15 cellular contexts compared by ENCODE assay signal in the genomic region with DNA sequence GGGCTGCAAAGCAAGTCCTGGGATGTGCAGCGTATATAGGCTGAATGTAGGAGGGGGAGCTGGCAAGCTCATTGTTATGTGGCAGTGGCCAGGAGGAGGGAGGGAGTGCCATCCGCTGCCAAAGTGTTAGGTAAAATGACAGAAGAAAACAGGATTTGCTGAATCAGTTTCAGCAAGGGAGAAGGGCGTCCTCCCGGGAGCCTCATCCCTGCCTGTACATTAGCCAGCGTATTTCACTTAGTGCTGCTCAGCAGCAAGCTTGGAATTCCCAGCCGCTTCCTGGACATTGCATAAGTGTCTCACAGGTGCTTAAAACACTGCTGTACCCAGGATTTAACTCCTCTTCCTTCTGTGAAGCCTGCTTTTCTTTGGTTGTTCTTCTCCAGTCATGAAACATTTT. TPM values are rescaled to one million over a fixed set of nuclear protein-coding genes. Genes with fewer than 3 reads are reported as not detected.
DNase-seq lines count a peak whose midpoint lies in the region; ATAC-seq and TF ChIP-seq lines count a peak whose summit lies in the region.
"Had no signal": no experiment of that assay in that cellular context is flagged by ENCODE, and none has a peak within 500 bp of the region (broad histone marks: within the 10 kb centered on the region; RNA-seq: fewer than 3 reads in every experiment).

No MANE protein-coding gene starts in this region.

- H3K4me3 ChIP-seq in right cardiac atrium (ENCODE audit: low read length) = no peak overlapping the region
- peak overlapping the region in 1 of 4 donors; percentile 23 for H3K4me3 ChIP-seq in adrenal gland
- H3K4me3 ChIP-seq in spleen = no peak overlapping the region
- H3K4me3 ChIP-seq: colonic mucosa, vagina had no signal

- no peak for DNase-seq in right cardiac atrium
- no peak for DNase-seq in left cardiac atrium
- DNase-seq in adrenal gland = peak in 4 of 7 donors; percentile 13 to 48 (median 20)
- DNase-seq in memory B cell (ENCODE audit: low spot score in 2 of 2) = no peak
- DNase-seq in spleen = no peak
- no peak for DNase-seq in activated CD8-positive, alpha-beta memory T cell treated with anti-CD3 and anti-CD28 coated beads, Interleukin-2, amount 10 ng/mL, durations not matched to agents 7 days and 5 days
- no peak for DNase-seq in activated CD4-positive, alpha-beta T cell treated with anti-CD3 and anti-CD28 coated beads, Interleukin-2, amount 10 ng/mL, durations not matched to agents 7 days and 5 days
- DNase-seq: activated CD8-positive, alpha-beta memory T cell treated with anti-CD3 and anti-CD28 coated beads for 24 hours; activated naive CD4-positive, alpha-beta T cell treated with anti-CD3 and anti-CD28 coated beads for 36 hours; colonic mucosa; NCI-H1092 treated with DMSO at 0.1 percent for 48 hours; NCI-H524 treated with DMSO at 0.1 percent for 48 hours had no signal

- TF ChIP-seq POLR2A in adrenal gland (IDR thresholded peaks at IDR 0.05) (no peak), spleen (IDR thresholded peaks at IDR 0.05) (no peak)

- CTCF ChIA-PET in activated CD8-positive, alpha-beta memory T cell treated with anti-CD3 and anti-CD28 coated beads, Interleukin-2, amount 10 ng/mL, durations not matched to agents 7 days and 5 days (lab: Charles Lee) = interaction anchor here (1.6 kb wide), 1 partner anchor 107 kb away, joined by 4 read pairs; no protein-coding TSS in a partner anchor
- CTCF ChIA-PET in activated CD4-positive, alpha-beta T cell treated with anti-CD3 and anti-CD28 coated beads, Interleukin-2, amount 10 ng/mL, durations not matched to agents 7 days and 5 days (lab: Charles Lee) = interaction anchor here (1.2 kb wide), 1 partner anchor 10 kb away, joined by 3 read pairs; no protein-coding TSS in a partner anchor

- H3K27ac ChIP-seq in right cardiac atrium (ENCODE audit: low read length) (peak overlapping the region; percentile 39), adrenal gland (peak overlapping the region in 4 of 5 donors; percentile 75 to 96 (median 88)), spleen (no peak overlapping the region)
- H3K27ac ChIP-seq: colonic mucosa, vagina had no signal

- H3K27ac Mint-ChIP-seq in memory B cell = peak overlapping the region; percentile 30
- H3K27ac Mint-ChIP-seq in activated CD8-positive, alpha-beta memory T cell treated with anti-CD3 and anti-CD28 coated beads, Interleukin-2, amount 10 ng/mL, durations not matched to agents 7 days and 5 days = no peak overlapping the region
- H3K27ac Mint-ChIP-seq in activated CD4-positive, alpha-beta T cell treated with anti-CD3 and anti-CD28 coated beads, Interleukin-2, amount 10 ng/mL, durations not matched to agents 7 days and 5 days = no peak overlapping the region
- H3K27ac Mint-ChIP-seq: activated naive CD4-positive, alpha-beta T cell treated with anti-CD3 and anti-CD28 coated beads for 36 hours; B cell had no signal

- H3K36me3 ChIP-seq in adrenal gland (replicated peaks in 1 of 2) (no peaks in the 10 kb centered on the region), spleen (peaks cover 0 to 39% (median 0%) of the 10 kb centered on the region in 6 donors)
- H3K36me3 ChIP-seq: colonic mucosa, vagina had no signal

- H3K27me3 ChIP-seq in right cardiac atrium (ENCODE audit: control insufficient read depth, insufficient read depth) (no peaks in the 10 kb centered on the region), adrenal gland (no peaks in the 10 kb centered on the region), spleen (replicated peaks in 1 of 7) (no peaks in the 10 kb centered on the region)
- H3K27me3 ChIP-seq: colonic mucosa, vagina had no signal

- H3K36me3 Mint-ChIP-seq in memory B cell = peaks cover 15% of the 10 kb centered on the region
- H3K36me3 Mint-ChIP-seq in activated CD8-positive, alpha-beta memory T cell treated with anti-CD3 and anti-CD28 coated beads, Interleukin-2, amount 10 ng/mL, durations not matched to agents 7 days and 5 days = peaks cover 12% of the 10 kb centered on the region
- peaks cover 13% of the 10 kb centered on the region for H3K36me3 Mint-ChIP-seq in activated CD4-positive, alpha-beta T cell treated with anti-CD3 and anti-CD28 coated beads, Interleukin-2, amount 10 ng/mL, durations not matched to agents 7 days and 5 days (ENCODE audit: low read depth)

- H3K4me1 ChIP-seq in right cardiac atrium (ENCODE audit: control insufficient read depth, insufficient read depth, low read length) = peaks cover 8% of the 10 kb centered on the region
- H3K4me1 ChIP-seq in adrenal gland (replicated peaks in 1 of 2) = peaks cover 29 to 32% of the 10 kb centered on the region in 2 donors
- peaks cover 10 to 49% (median 28%) of the 10 kb centered on the region in 6 donors for H3K4me1 ChIP-seq in spleen

- H3K9me3 ChIP-seq in right cardiac atrium (ENCODE audit: control insufficient read depth, low read length) (no peaks in the 10 kb centered on the region), adrenal gland (replicated peaks in 1 of 3) (no peaks in the 10 kb centered on the region), spleen (no peaks in the 10 kb centered on the region)
- H3K9me3 ChIP-seq: colonic mucosa, vagina had no signal

- H3K9me3 Mint-ChIP-seq in memory B cell = no peaks in the 10 kb centered on the region
- H3K9me3 Mint-ChIP-seq in activated CD8-positive, alpha-beta memory T cell treated with anti-CD3 and anti-CD28 coated beads, Interleukin-2, amount 10 ng/mL, durations not matched to agents 7 days and 5 days (ENCODE audit: low read depth) = no peaks in the 10 kb centered on the region
- no peaks in the 10 kb centered on the region for H3K9me3 Mint-ChIP-seq in activated CD4-positive, alpha-beta T cell treated with anti-CD3 and anti-CD28 coated beads, Interleukin-2, amount 10 ng/mL, durations not matched to agents 7 days and 5 days
- H3K9me3 Mint-ChIP-seq: activated naive CD4-positive, alpha-beta T cell treated with anti-CD3 and anti-CD28 coated beads for 36 hours had no signal

- POLR2A ChIA-PET in activated CD4-positive, alpha-beta T cell treated with anti-CD3 and anti-CD28 coated beads, Interleukin-2, amount 10 ng/mL, durations not matched to agents 7 days and 5 days (lab: Charles Lee) = no interaction called here

- intact Hi-C loops in right cardiac atrium (cut with DNase I) (no loop called here), left cardiac atrium (cut with DNase I) (no loop called here), adrenal gland (cut with DNase I) (loop anchor here in 1 of 2 donors (10.0 kb wide), 1 partner anchor 108 kb away; no protein-coding TSS in a partner anchor), spleen (cut with DNase I; ENCODE audit: low total_unique reads) (loop anchor here (10.0 kb wide), 1 partner anchor 682 kb away; no protein-coding TSS in a partner anchor)

- TF ChIP-seq CTCF in adrenal gland (IDR thresholded peaks at IDR 0.05) = no peak
- no peak for TF ChIP-seq CTCF in spleen (IDR thresholded peaks at IDR 0.05 in 8 of 11, conservative IDR thresholded peaks at IDR 0.05 in 3 of 11)

- peaks cover 35% of the 10 kb centered on the region for H3K4me1 Mint-ChIP-seq in memory B cell
- peaks cover 34% of the 10 kb centered on the region for H3K4me1 Mint-ChIP-seq in activated CD8-positive, alpha-beta memory T cell treated with anti-CD3 and anti-CD28 coated beads, Interleukin-2, amount 10 ng/mL, durations not matched to agents 7 days and 5 days
- H3K4me1 Mint-ChIP-seq in activated CD4-positive, alpha-beta T cell treated with anti-CD3 and anti-CD28 coated beads, Interleukin-2, amount 10 ng/mL, durations not matched to agents 7 days and 5 days = peaks cover 41% of the 10 kb centered on the region

- no peak overlapping the region for H3K4me3 Mint-ChIP-seq in memory B cell
- H3K4me3 Mint-ChIP-seq in activated CD8-positive, alpha-beta memory T cell treated with anti-CD3 and anti-CD28 coated beads, Interleukin-2, amount 10 ng/mL, durations not matched to agents 7 days and 5 days = no peak overlapping the region
- no peak overlapping the region for H3K4me3 Mint-ChIP-seq in activated CD4-positive, alpha-beta T cell treated with anti-CD3 and anti-CD28 coated beads, Interleukin-2, amount 10 ng/mL, durations not matched to agents 7 days and 5 days
- H3K4me3 Mint-ChIP-seq: activated naive CD4-positive, alpha-beta T cell treated with anti-CD3 and anti-CD28 coated beads for 36 hours; B cell had no signal

- WGBS in right cardiac atrium = 76% methylated on average over 6 of the region's 6 CpGs
- WGBS in adrenal gland, 4 donors = 70 to 80% (median 73%) methylated on average over 6 of the region's 6 CpGs
- WGBS in spleen, 5 donors = 82 to 96% (median 91%) methylated on average over 6 of the region's 6 CpGs

- no peaks in the 10 kb centered on the region for H3K27me3 Mint-ChIP-seq in memory B cell
- H3K27me3 Mint-ChIP-seq in activated CD8-positive, alpha-beta memory T cell treated with anti-CD3 and anti-CD28 coated beads, Interleukin-2, amount 10 ng/mL, durations not matched to agents 7 days and 5 days = no peaks in the 10 kb centered on the region
- no peaks in the 10 kb centered on the region for H3K27me3 Mint-ChIP-seq in activated CD4-positive, alpha-beta T cell treated with anti-CD3 and anti-CD28 coated beads, Interleukin-2, amount 10 ng/mL, durations not matched to agents 7 days and 5 days
- H3K27me3 Mint-ChIP-seq: B cell had no signal

- ATAC-seq in right cardiac atrium (no peak), left cardiac atrium (no peak), memory B cell (ENCODE audit: low read depth) (no peak), HG03460 (IDR thresholded peaks at IDR 0.05; ENCODE audit: unreplicated experiment) (no peak)
- no peak for ATAC-seq in activated CD8-positive, alpha-beta memory T cell treated with anti-CD3 and anti-CD28 coated beads, Interleukin-2, amount 10 ng/mL, durations not matched to agents 7 days and 5 days

RNA-seq across cellular contexts. Expression of a gene that starts 2.5 kb away (rescaled TPM):
- total RNA-seq in right cardiac atrium (100 to 1,000 TPM; 209 to 280 (median 253) TPM), left cardiac atrium (100 to 1,000 TPM; 196 to 205 TPM), adrenal gland (100 to 1,000 TPM in 6 of 8 donors, 10 to 100 TPM in 2; 85.9 to 171 (median 115) TPM), spleen (10 to 100 TPM; 31.8 to 54.1 (median 37.1) TPM)
- polyA plus RNA-seq in right cardiac atrium (209 TPM), adrenal gland (100 to 1,000 TPM in 1 of 3 donors, 10 to 100 TPM in 2; 37.1 to 129 (median 67.0) TPM), spleen (10 to 100 TPM; 26.8 to 44.6 (median 29.7) TPM)
- 10 to 100 TPM; 28.6 to 29.0 TPM for total RNA-seq in activated CD8-positive, alpha-beta memory T cell treated with anti-CD3 and anti-CD28 coated beads, Interleukin-2, amount 10 ng/mL, durations not matched to agents 7 days and 5 days
- 10 to 100 TPM; 35.4 to 38.6 TPM for total RNA-seq in activated CD4-positive, alpha-beta T cell treated with anti-CD3 and anti-CD28 coated beads, Interleukin-2, amount 10 ng/mL, durations not matched to agents 7 days and 5 days

RNA-seq across cellular contexts. Expression of a gene that starts 15.2 kb away (rescaled TPM):
- total RNA-seq in right cardiac atrium = 10 to 100 TPM; 16.6 to 22.2 (median 19.3) TPM
- polyA plus RNA-seq in right cardiac atrium = 19.1 TPM
- total RNA-seq in left cardiac atrium = 10 to 100 TPM; 17.9 to 18.8 TPM
- total RNA-seq in adrenal gland = 10 to 100 TPM; 10.4 to 22.1 (median 14.4) TPM
- 10 to 100 TPM; 10.9 to 28.3 (median 12.4) TPM for polyA plus RNA-seq in adrenal gland
- 10 to 100 TPM in 2 of 7 donors, 1 to 10 TPM in 5; 6.4 to 10.2 (median 8.7) TPM for total RNA-seq in spleen
- 10 to 100 TPM; 10.2 to 14.1 (median 12.5) TPM for polyA plus RNA-seq in spleen
- total RNA-seq in activated CD8-positive, alpha-beta memory T cell treated with anti-CD3 and anti-CD28 coated beads, Interleukin-2, amount 10 ng/mL, durations not matched to agents 7 days and 5 days = 10 to 100 TPM; 14.3 to 20.3 TPM
- 10 to 100 TPM; 11.8 to 14.9 TPM for total RNA-seq in activated CD4-positive, alpha-beta T cell treated with anti-CD3 and anti-CD28 coated beads, Interleukin-2, amount 10 ng/mL, durations not matched to agents 7 days and 5 days

Comparison
In these comparisons a context has a peak if more than half of its experiments do, and no peak if none do; other contexts are left out.
1. DNase-seq: peak in adrenal gland (4 of 7); none in right cardiac atrium (0 of 3), left cardiac atrium (single experiment), memory B cell (0 of 2), spleen (single experiment), activated CD8-positive, alpha-beta memory T cell treated with anti-CD3 and anti-CD28 coated beads, Interleukin-2, amount 10 ng/mL, durations not matched to agents 7 days and 5 days (single experiment) and activated CD4-positive, alpha-beta T cell treated with anti-CD3 and anti-CD28 coated beads, Interleukin-2, amount 10 ng/mL, durations not matched to agents 7 days and 5 days (single experiment).
2. H3K27ac ChIP-seq: peak in right cardiac atrium (single experiment) and adrenal gland (4 of 5); none in spleen (0 of 8).